Comparison of ENCODE assay signal across 24 cellular contexts in genomic region chr12:100156731-100157426, GRCh38. TPM values are rescaled to one million over a fixed set of nuclear protein-coding genes. Genes with fewer than 3 reads are reported as not detected.
A peak's percentile ranks its signal among the peaks of the same experiment; 100 is the strongest.
DNase-seq lines count a peak whose midpoint lies in the region; ATAC-seq and TF ChIP-seq lines count a peak whose summit lies in the region.
"Had no signal": no experiment of that assay in that cellular context is flagged by ENCODE, and none has a peak within 500 bp of the region (broad histone marks: within the 10 kb centered on the region; RNA-seq: fewer than 3 reads in every experiment).

No MANE protein-coding gene starts in this region.

- DNase-seq in NCI-H1417 (lab: John Stamatoyannopoulos, UW) (peak; percentile 49 to 85 (median 54)), NCI-H1417 treated with DMSO at 0.1 percent for 48 hours (lab: John Stamatoyannopoulos, UW) (no peak), natural killer cell (no peak), WTC11 (ENCODE audit: low spot score) (no peak)
- no peak for DNase-seq in natural killer cell treated with Interleukin-12 subunit alpha and Interleukin-12 subunit beta and Interleukin-15 and Interleukin-18, amount 100 ng/mL, for 72 hours (ENCODE audit: low spot score)
- DNase-seq in stimulated activated effector memory CD8-positive, alpha-beta T cell treated with anti-CD3 and anti-CD28 coated beads, Interleukin-12 subunit alpha, Interleukin-12 subunit beta, amount 100 ng/mL, for 72 hours (ENCODE audit: low spot score in 2 of 2): no peak
- DNase-seq: activated CD8-positive, alpha-beta memory T cell treated with anti-CD3 and anti-CD28 coated beads for 24 hours; activated naive CD4-positive, alpha-beta T cell; activated T-cell treated with anti-CD3 and anti-CD28 coated beads, Interleukin-2, amount 50 U/mL, for 24 hours; amygdala; CD4-positive, CD25-positive, alpha-beta regulatory T cell; GM23248; IMR-90; left ventricle myocardium inferior; naive B cell; NCI-H2171; NCI-H526; occipital lobe; RPMI8226; transverse colon had no signal

- CTCF ChIA-PET in WTC11 (lab: Charles Lee): interaction anchor here (1.0 kb wide), 1 partner anchor 248 kb away, joined by 3 read pairs; no protein-coding TSS in a partner anchor

- ATAC-seq in natural killer cell treated with Interleukin-12 subunit alpha and Interleukin-12 subunit beta and Interleukin-15 and Interleukin-18, amount 100 ng/mL, for 72 hours: peak; percentile 21 to 54
- no peak for ATAC-seq in natural killer cell
- ATAC-seq in WTC11: peak; percentile 30
- peak; percentile 22 for ATAC-seq in stimulated activated effector memory CD8-positive, alpha-beta T cell treated with anti-CD3 and anti-CD28 coated beads, Interleukin-12 subunit alpha, Interleukin-12 subunit beta, amount 100 ng/mL, for 72 hours
- no peak for ATAC-seq in HG03378 (IDR thresholded peaks at IDR 0.05; ENCODE audit: unreplicated experiment)
- no peak for ATAC-seq in GM18861 (IDR thresholded peaks at IDR 0.05; ENCODE audit: unreplicated experiment)
- ATAC-seq: activated CD4-positive, CD25-positive, alpha-beta regulatory T cell treated with anti-CD3 and anti-CD28 coated beads, Interleukin-2, amount 50 U/mL, for 24 hours had no signal

- H3K27me3 Mint-ChIP-seq in natural killer cell treated with Interleukin-12 subunit alpha and Interleukin-12 subunit beta and Interleukin-15 and Interleukin-18, amount 100 ng/mL, for 72 hours: no peaks in the 10 kb centered on the region
- H3K27me3 Mint-ChIP-seq in natural killer cell (ENCODE audit: low read depth in 2 of 2): no peaks in the 10 kb centered on the region
- H3K27me3 Mint-ChIP-seq in WTC11 (ENCODE audit: low read depth): no peaks in the 10 kb centered on the region; the same call in 1 of the 2 replicates
- H3K27me3 Mint-ChIP-seq: activated T-cell treated with anti-CD3 and anti-CD28 coated beads, Interleukin-2, amount 50 U/mL, for 24 hours; CD4-positive, CD25-positive, alpha-beta regulatory T cell; naive B cell had no signal

- POLR2A ChIA-PET in WTC11 (lab: Charles Lee): no interaction called here

- intact Hi-C loops in natural killer cell (cut with micrococcal nuclease): no loop called here

- H3K9me3 Mint-ChIP-seq in natural killer cell treated with Interleukin-12 subunit alpha and Interleukin-12 subunit beta and Interleukin-15 and Interleukin-18, amount 100 ng/mL, for 72 hours: no peaks in the 10 kb centered on the region
- H3K9me3 Mint-ChIP-seq in natural killer cell: no peaks in the 10 kb centered on the region
- peaks cover 15% of the 10 kb centered on the region for H3K9me3 Mint-ChIP-seq in WTC11
- no peaks in the 10 kb centered on the region for H3K9me3 Mint-ChIP-seq in stimulated activated effector memory CD8-positive, alpha-beta T cell treated with anti-CD3 and anti-CD28 coated beads, Interleukin-12 subunit alpha, Interleukin-12 subunit beta, amount 100 ng/mL, for 72 hours
- H3K9me3 Mint-ChIP-seq: activated T-cell treated with anti-CD3 and anti-CD28 coated beads, Interleukin-2, amount 50 U/mL, for 24 hours; CD4-positive, CD25-positive, alpha-beta regulatory T cell; naive B cell; T-helper 1 cell treated with Interleukin-12 subunit alpha and Interleukin-12 subunit beta and Interleukin-4 antibody, amounts not matched to agents 30 μg/mL and 1 μg/mL, for 36 hours had no signal

- H3K27ac Mint-ChIP-seq in natural killer cell treated with Interleukin-12 subunit alpha and Interleukin-12 subunit beta and Interleukin-15 and Interleukin-18, amount 100 ng/mL, for 72 hours: no peak overlapping the region
- no peak overlapping the region for H3K27ac Mint-ChIP-seq in natural killer cell
- H3K27ac Mint-ChIP-seq in WTC11: no peak overlapping the region
- H3K27ac Mint-ChIP-seq in stimulated activated effector memory CD8-positive, alpha-beta T cell treated with anti-CD3 and anti-CD28 coated beads, Interleukin-12 subunit alpha, Interleukin-12 subunit beta, amount 100 ng/mL, for 72 hours: peak overlapping the region; percentile 82
- H3K27ac Mint-ChIP-seq: activated T-cell treated with anti-CD3 and anti-CD28 coated beads, Interleukin-2, amount 50 U/mL, for 24 hours; CD4-positive, CD25-positive, alpha-beta regulatory T cell; T-helper 1 cell treated with Interleukin-12 subunit alpha and Interleukin-12 subunit beta and Interleukin-4 antibody, amounts not matched to agents 30 μg/mL and 1 μg/mL, for 36 hours had no signal

- no peak overlapping the region for H3K4me3 Mint-ChIP-seq in natural killer cell treated with Interleukin-12 subunit alpha and Interleukin-12 subunit beta and Interleukin-15 and Interleukin-18, amount 100 ng/mL, for 72 hours
- no peak overlapping the region for H3K4me3 Mint-ChIP-seq in natural killer cell
- H3K4me3 Mint-ChIP-seq in WTC11: no peak overlapping the region
- H3K4me3 Mint-ChIP-seq in stimulated activated effector memory CD8-positive, alpha-beta T cell treated with anti-CD3 and anti-CD28 coated beads, Interleukin-12 subunit alpha, Interleukin-12 subunit beta, amount 100 ng/mL, for 72 hours: no peak overlapping the region
- H3K4me3 Mint-ChIP-seq: activated T-cell treated with anti-CD3 and anti-CD28 coated beads, Interleukin-2, amount 50 U/mL, for 24 hours; CD4-positive, CD25-positive, alpha-beta regulatory T cell; naive B cell; T-helper 1 cell treated with Interleukin-12 subunit alpha and Interleukin-12 subunit beta and Interleukin-4 antibody, amounts not matched to agents 30 μg/mL and 1 μg/mL, for 36 hours had no signal

- H3K4me1 Mint-ChIP-seq in natural killer cell treated with Interleukin-12 subunit alpha and Interleukin-12 subunit beta and Interleukin-15 and Interleukin-18, amount 100 ng/mL, for 72 hours (ENCODE audit: low read depth in 2 of 2): peaks cover 6 to 7% of the 10 kb centered on the region in 2 donors
- H3K4me1 Mint-ChIP-seq in natural killer cell (peaks cover 5 to 10% of the 10 kb centered on the region in 2 donors), WTC11 (peaks cover 44% of the 10 kb centered on the region)
- H3K4me1 Mint-ChIP-seq in stimulated activated effector memory CD8-positive, alpha-beta T cell treated with anti-CD3 and anti-CD28 coated beads, Interleukin-12 subunit alpha, Interleukin-12 subunit beta, amount 100 ng/mL, for 72 hours: peaks cover 12% of the 10 kb centered on the region

- H3K36me3 Mint-ChIP-seq in natural killer cell treated with Interleukin-12 subunit alpha and Interleukin-12 subunit beta and Interleukin-15 and Interleukin-18, amount 100 ng/mL, for 72 hours: no peaks in the 10 kb centered on the region
- H3K36me3 Mint-ChIP-seq in natural killer cell (no peaks in the 10 kb centered on the region), WTC11 (peaks cover 19% of the 10 kb centered on the region)
- H3K36me3 Mint-ChIP-seq in stimulated activated effector memory CD8-positive, alpha-beta T cell treated with anti-CD3 and anti-CD28 coated beads, Interleukin-12 subunit alpha, Interleukin-12 subunit beta, amount 100 ng/mL, for 72 hours: no peaks in the 10 kb centered on the region
- H3K36me3 Mint-ChIP-seq: naive B cell had no signal

- TF ChIP-seq CTCF in natural killer cell (IDR thresholded peaks at IDR 0.05) (no peak), WTC11 (IDR thresholded peaks at IDR 0.05) (no peak)

TF ChIP-seq in WTC11, 78 proteins besides CTCF, POLR2A, EP300 and RAD21 (continues in another document):
- TF ChIP-seq E2F1 (CRISPR knock-in tag; IDR thresholded peaks at IDR 0.05) (no peak), FOXK1 (CRISPR knock-in tag; IDR thresholded peaks at IDR 0.05) (no peak), PRRX2 (CRISPR knock-in tag; IDR thresholded peaks at IDR 0.05) (no peak), CBFB (CRISPR knock-in tag; IDR thresholded peaks at IDR 0.05; ENCODE audit: low read depth) (no peak), CREM (CRISPR knock-in tag; IDR thresholded peaks at IDR 0.05) (no peak), ESRRA (CRISPR knock-in tag; IDR thresholded peaks at IDR 0.05; ENCODE audit: borderline replicate concordance) (no peak)

RNA-seq across cellular contexts. Expression of gene BLTP3B, which starts 14.2 kb away (rescaled TPM):
- 10 to 100 TPM; 34.2 to 44.6 TPM for total RNA-seq in natural killer cell treated with Interleukin-12 subunit alpha and Interleukin-12 subunit beta and Interleukin-15 and Interleukin-18, amount 100 ng/mL, for 72 hours
- total RNA-seq in natural killer cell (10 to 100 TPM; 30.8 to 42.8 (median 30.9) TPM), WTC11 (2021) (21.4 to 23.8 TPM (median 22.4 TPM) in 3 replicates)

RNA-seq across cellular contexts. Expression of gene ACTR6, which starts 43.7 kb away (rescaled TPM):
- 10 to 100 TPM; 24.0 to 47.6 TPM for total RNA-seq in natural killer cell treated with Interleukin-12 subunit alpha and Interleukin-12 subunit beta and Interleukin-15 and Interleukin-18, amount 100 ng/mL, for 72 hours
- total RNA-seq in natural killer cell (10 to 100 TPM; 20.4 to 27.5 (median 20.8) TPM), WTC11 (2021) (34.7 to 37.6 TPM (median 36.1 TPM) in 3 replicates)

Comparison
In these comparisons a context has a peak if more than half of its experiments do, and no peak if none do; other contexts are left out.
1. DNase-seq: peak in NCI-H1417 (3 of 3); none in NCI-H1417 treated with DMSO at 0.1 percent for 48 hours (single experiment), natural killer cell treated with Interleukin-12 subunit alpha and Interleukin-12 subunit beta and Interleukin-15 and Interleukin-18, amount 100 ng/mL, for 72 hours (single experiment), natural killer cell (single experiment), WTC11 (single experiment) and stimulated activated effector memory CD8-positive, alpha-beta T cell treated with anti-CD3 and anti-CD28 coated beads, Interleukin-12 subunit alpha, Interleukin-12 subunit beta, amount 100 ng/mL, for 72 hours (0 of 2).
2. ATAC-seq: peak in natural killer cell treated with Interleukin-12 subunit alpha and Interleukin-12 subunit beta and Interleukin-15 and Interleukin-18, amount 100 ng/mL, for 72 hours (2 of 2), WTC11 (single experiment) and stimulated activated effector memory CD8-positive, alpha-beta T cell treated with anti-CD3 and anti-CD28 coated beads, Interleukin-12 subunit alpha, Interleukin-12 subunit beta, amount 100 ng/mL, for 72 hours (single experiment); none in natural killer cell (0 of 3), HG03378 (single experiment) and GM18861 (single experiment).